1 cellular context compared by ENCODE assay signal in the genomic region with DNA sequence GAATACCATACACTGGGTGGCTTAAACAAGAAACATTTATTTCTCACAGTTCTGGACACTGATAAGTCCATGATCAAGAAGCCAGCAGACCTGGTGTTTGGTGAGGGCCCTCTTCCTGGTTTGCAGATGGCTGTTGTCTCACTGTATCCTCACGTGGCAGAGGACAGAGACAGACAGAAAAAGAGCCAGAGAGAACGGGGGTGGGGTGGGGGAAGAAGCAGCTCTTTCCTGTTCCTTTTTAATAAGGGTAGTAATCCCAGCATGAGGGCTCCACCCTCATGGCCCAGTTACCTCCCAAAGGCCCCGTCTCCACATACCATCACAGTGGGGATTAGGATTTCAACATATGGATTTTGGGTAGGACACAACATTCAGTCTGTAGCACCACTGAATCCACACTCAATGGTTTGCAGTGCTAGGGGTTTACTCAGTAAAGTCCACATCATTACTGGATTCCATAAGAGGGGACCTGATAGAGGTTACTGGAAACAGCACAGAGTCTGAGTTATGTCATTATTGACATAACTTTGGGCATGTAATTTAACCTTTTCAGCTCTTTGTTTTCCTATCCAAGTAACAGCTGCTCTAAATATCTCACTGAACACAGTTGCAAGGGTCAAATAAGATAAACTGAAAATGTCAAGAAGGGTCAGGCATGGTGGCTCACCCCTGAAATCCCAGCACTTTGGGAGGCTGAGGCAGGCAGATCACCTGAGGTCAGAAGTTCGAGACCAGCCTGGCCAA.
TF ChIP-seq lines count a peak whose summit lies in the region.

No MANE protein-coding gene starts in this region.

TF ChIP-seq in HepG2, 621 proteins besides CTCF, POLR2A, EP300 and RAD21 (continued from another document and continues in another):
- TF ChIP-seq, protein P1, sequence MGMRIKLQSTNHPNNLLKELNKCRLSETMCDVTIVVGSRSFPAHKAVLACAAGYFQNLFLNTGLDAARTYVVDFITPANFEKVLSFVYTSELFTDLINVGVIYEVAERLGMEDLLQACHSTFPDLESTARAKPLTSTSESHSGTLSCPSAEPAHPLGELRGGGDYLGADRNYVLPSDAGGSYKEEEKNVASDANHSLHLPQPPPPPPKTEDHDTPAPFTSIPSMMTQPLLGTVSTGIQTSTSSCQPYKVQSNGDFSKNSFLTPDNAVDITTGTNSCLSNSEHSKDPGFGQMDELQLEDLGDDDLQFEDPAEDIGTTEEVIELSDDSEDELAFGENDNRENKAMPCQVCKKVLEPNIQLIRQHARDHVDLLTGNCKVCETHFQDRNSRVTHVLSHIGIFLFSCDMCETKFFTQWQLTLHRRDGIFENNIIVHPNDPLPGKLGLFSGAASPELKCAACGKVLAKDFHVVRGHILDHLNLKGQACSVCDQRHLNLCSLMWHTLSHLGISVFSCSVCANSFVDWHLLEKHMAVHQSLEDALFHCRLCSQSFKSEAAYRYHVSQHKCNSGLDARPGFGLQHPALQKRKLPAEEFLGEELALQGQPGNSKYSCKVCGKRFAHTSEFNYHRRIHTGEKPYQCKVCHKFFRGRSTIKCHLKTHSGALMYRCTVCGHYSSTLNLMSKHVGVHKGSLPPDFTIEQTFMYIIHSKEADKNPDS (CRISPR knock-in tag; IDR thresholded peaks at IDR 0.05), result peak; percentile 82
- TF ChIP-seq, protein P2, sequence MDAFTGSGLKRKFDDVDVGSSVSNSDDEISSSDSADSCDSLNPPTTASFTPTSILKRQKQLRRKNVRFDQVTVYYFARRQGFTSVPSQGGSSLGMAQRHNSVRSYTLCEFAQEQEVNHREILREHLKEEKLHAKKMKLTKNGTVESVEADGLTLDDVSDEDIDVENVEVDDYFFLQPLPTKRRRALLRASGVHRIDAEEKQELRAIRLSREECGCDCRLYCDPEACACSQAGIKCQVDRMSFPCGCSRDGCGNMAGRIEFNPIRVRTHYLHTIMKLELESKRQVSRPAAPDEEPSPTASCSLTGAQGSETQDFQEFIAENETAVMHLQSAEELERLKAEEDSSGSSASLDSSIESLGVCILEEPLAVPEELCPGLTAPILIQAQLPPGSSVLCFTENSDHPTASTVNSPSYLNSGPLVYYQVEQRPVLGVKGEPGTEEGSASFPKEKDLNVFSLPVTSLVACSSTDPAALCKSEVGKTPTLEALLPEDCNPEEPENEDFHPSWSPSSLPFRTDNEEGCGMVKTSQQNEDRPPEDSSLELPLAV (CRISPR knock-in tag; conservative IDR thresholded peaks at IDR 0.05; ENCODE audit: low read depth), result no peak
- no peak for TF ChIP-seq ZNF230 (CRISPR knock-in tag; IDR thresholded peaks at IDR 0.05)
- no peak for TF ChIP-seq ARNTL (CRISPR knock-in tag; IDR thresholded peaks at IDR 0.05)
- no peak for TF ChIP-seq ZNF781 (CRISPR knock-in tag; IDR thresholded peaks at IDR 0.05; ENCODE audit: borderline replicate concordance, not compliant biosample characterization)
- TF ChIP-seq SRSF4 (IDR thresholded peaks at IDR 0.05; ENCODE audit: low read depth, low read length, poor library complexity, severe bottlenecking), result no peak
- TF ChIP-seq ZNF607 (CRISPR knock-in tag; IDR thresholded peaks at IDR 0.05; ENCODE audit: borderline replicate concordance), result no peak
- no peak for TF ChIP-seq KLF11 (CRISPR knock-in tag; IDR thresholded peaks at IDR 0.05)
- TF ChIP-seq RXRB (CRISPR knock-in tag; IDR thresholded peaks at IDR 0.05; ENCODE audit: borderline replicate concordance), result peak; percentile 91
- no peak for TF ChIP-seq ZNF891 (CRISPR knock-in tag; IDR thresholded peaks at IDR 0.05)
- TF ChIP-seq TBX2 (CRISPR knock-in tag; IDR thresholded peaks at IDR 0.05; ENCODE audit: borderline replicate concordance), result peak; percentile 87
- TF ChIP-seq KDM1A (CRISPR knock-in tag; IDR thresholded peaks at IDR 0.05), result peak; percentile 70
- TF ChIP-seq SP2 (CRISPR knock-in tag; IDR thresholded peaks at IDR 0.05), result no peak
- TF ChIP-seq NFATC3 (CRISPR knock-in tag; IDR thresholded peaks at IDR 0.05), result no peak
- TF ChIP-seq ZNF7 (CRISPR knock-in tag; IDR thresholded peaks at IDR 0.05), result no peak
- 0 out of 2 replicates have a peak, but pooled peaks have one; percentile 49 for TF ChIP-seq ZNF615 (CRISPR knock-in tag; IDR thresholded peaks at IDR 0.05; ENCODE audit: borderline replicate concordance)
- TF ChIP-seq ZNF510 (CRISPR knock-in tag; IDR thresholded peaks at IDR 0.05; ENCODE audit: low read depth), result no peak
- TF ChIP-seq, protein P3, sequence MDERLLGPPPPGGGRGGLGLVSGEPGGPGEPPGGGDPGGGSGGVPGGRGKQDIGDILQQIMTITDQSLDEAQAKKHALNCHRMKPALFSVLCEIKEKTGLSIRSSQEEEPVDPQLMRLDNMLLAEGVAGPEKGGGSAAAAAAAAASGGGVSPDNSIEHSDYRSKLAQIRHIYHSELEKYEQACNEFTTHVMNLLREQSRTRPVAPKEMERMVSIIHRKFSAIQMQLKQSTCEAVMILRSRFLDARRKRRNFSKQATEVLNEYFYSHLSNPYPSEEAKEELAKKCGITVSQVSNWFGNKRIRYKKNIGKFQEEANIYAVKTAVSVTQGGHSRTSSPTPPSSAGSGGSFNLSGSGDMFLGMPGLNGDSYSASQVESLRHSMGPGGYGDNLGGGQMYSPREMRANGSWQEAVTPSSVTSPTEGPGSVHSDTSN (CRISPR knock-in tag; IDR thresholded peaks at IDR 0.05), result no peak
- TF ChIP-seq ZNF670 (CRISPR knock-in tag; IDR thresholded peaks at IDR 0.05; ENCODE audit: borderline replicate concordance), result no peak
- TF ChIP-seq U2AF2 (IDR thresholded peaks at IDR 0.05; ENCODE audit: low read depth, low read length), result no peak
- no peak for TF ChIP-seq MXI1 (IDR thresholded peaks at IDR 0.05; ENCODE audit: borderline replicate concordance, low read depth, low read length)
- TF ChIP-seq, protein P4, sequence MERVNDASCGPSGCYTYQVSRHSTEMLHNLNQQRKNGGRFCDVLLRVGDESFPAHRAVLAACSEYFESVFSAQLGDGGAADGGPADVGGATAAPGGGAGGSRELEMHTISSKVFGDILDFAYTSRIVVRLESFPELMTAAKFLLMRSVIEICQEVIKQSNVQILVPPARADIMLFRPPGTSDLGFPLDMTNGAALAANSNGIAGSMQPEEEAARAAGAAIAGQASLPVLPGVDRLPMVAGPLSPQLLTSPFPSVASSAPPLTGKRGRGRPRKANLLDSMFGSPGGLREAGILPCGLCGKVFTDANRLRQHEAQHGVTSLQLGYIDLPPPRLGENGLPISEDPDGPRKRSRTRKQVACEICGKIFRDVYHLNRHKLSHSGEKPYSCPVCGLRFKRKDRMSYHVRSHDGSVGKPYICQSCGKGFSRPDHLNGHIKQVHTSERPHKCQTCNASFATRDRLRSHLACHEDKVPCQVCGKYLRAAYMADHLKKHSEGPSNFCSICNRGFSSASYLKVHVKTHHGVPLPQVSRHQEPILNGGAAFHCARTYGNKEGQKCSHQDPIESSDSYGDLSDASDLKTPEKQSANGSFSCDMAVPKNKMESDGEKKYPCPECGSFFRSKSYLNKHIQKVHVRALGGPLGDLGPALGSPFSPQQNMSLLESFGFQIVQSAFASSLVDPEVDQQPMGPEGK (CRISPR knock-in tag; IDR thresholded peaks at IDR 0.05), result no peak; the same call in 1 of the 2 replicates
- TF ChIP-seq, protein P5, sequence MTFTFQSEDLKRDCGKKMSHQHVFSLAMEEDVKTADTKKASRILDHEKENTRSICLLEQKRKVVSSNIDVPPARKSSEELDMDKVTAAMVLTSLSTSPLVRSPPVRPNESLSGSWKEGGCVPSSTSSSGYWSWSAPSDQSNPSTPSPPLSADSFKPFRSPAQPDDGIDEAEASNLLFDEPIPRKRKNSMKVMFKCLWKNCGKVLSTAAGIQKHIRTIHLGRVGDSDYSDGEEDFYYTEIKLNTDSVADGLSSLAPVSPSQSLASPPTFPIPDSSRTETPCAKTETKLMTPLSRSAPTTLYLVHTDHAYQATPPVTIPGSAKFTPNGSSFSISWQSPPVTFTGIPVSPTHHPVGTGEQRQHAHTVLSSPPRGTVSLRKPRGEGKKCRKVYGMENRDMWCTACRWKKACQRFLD (CRISPR knock-in tag; IDR thresholded peaks at IDR 0.05; ENCODE audit: borderline replicate concordance), result no peak
- TF ChIP-seq, protein P6, sequence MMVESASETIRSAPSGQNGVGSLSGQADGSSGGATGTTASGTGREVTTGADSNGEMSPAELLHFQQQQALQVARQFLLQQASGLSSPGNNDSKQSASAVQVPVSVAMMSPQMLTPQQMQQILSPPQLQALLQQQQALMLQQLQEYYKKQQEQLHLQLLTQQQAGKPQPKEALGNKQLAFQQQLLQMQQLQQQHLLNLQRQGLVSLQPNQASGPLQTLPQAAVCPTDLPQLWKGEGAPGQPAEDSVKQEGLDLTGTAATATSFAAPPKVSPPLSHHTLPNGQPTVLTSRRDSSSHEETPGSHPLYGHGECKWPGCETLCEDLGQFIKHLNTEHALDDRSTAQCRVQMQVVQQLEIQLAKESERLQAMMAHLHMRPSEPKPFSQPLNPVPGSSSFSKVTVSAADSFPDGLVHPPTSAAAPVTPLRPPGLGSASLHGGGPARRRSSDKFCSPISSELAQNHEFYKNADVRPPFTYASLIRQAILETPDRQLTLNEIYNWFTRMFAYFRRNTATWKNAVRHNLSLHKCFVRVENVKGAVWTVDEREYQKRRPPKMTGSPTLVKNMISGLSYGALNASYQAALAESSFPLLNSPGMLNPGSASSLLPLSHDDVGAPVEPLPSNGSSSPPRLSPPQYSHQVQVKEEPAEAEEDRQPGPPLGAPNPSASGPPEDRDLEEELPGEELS (CRISPR knock-in tag; IDR thresholded peaks at IDR 0.05), result peak; percentile 68
- no peak for TF ChIP-seq SPEN (CRISPR knock-in tag; IDR thresholded peaks at IDR 0.05; ENCODE audit: low read depth)
- TF ChIP-seq ZNF530 (CRISPR knock-in tag; IDR thresholded peaks at IDR 0.05; ENCODE audit: low read depth), result no peak
- no peak for TF ChIP-seq MED8 (CRISPR knock-in tag; IDR thresholded peaks at IDR 0.05; ENCODE audit: insufficient replicate concordance)
- TF ChIP-seq, protein P7, sequence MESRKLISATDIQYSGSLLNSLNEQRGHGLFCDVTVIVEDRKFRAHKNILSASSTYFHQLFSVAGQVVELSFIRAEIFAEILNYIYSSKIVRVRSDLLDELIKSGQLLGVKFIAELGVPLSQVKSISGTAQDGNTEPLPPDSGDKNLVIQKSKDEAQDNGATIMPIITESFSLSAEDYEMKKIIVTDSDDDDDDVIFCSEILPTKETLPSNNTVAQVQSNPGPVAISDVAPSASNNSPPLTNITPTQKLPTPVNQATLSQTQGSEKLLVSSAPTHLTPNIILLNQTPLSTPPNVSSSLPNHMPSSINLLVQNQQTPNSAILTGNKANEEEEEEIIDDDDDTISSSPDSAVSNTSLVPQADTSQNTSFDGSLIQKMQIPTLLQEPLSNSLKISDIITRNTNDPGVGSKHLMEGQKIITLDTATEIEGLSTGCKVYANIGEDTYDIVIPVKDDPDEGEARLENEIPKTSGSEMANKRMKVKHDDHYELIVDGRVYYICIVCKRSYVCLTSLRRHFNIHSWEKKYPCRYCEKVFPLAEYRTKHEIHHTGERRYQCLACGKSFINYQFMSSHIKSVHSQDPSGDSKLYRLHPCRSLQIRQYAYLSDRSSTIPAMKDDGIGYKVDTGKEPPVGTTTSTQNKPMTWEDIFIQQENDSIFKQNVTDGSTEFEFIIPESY (CRISPR knock-in tag; IDR thresholded peaks at IDR 0.05), result no peak
- TF ChIP-seq, protein P8, sequence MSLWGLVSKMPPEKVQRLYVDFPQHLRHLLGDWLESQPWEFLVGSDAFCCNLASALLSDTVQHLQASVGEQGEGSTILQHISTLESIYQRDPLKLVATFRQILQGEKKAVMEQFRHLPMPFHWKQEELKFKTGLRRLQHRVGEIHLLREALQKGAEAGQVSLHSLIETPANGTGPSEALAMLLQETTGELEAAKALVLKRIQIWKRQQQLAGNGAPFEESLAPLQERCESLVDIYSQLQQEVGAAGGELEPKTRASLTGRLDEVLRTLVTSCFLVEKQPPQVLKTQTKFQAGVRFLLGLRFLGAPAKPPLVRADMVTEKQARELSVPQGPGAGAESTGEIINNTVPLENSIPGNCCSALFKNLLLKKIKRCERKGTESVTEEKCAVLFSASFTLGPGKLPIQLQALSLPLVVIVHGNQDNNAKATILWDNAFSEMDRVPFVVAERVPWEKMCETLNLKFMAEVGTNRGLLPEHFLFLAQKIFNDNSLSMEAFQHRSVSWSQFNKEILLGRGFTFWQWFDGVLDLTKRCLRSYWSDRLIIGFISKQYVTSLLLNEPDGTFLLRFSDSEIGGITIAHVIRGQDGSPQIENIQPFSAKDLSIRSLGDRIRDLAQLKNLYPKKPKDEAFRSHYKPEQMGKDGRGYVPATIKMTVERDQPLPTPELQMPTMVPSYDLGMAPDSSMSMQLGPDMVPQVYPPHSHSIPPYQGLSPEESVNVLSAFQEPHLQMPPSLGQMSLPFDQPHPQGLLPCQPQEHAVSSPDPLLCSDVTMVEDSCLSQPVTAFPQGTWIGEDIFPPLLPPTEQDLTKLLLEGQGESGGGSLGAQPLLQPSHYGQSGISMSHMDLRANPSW (CRISPR knock-in tag; IDR thresholded peaks at IDR 0.05; ENCODE audit: borderline replicate concordance), result no peak
- TF ChIP-seq MBNL3 (CRISPR knock-in tag; conservative IDR thresholded peaks at IDR 0.05), result no peak
- no peak for TF ChIP-seq AGO2 (optimal IDR thresholded peaks at IDR 0.05; ENCODE audit: low read depth, low read length)
- no peak for TF ChIP-seq ISX (CRISPR knock-in tag; conservative IDR thresholded peaks at IDR 0.05)
- no peak for TF ChIP-seq ZNF225 (CRISPR knock-in tag; IDR thresholded peaks at IDR 0.05)
- TF ChIP-seq MLLT10 (CRISPR knock-in tag; IDR thresholded peaks at IDR 0.05), result no peak
- no peak for TF ChIP-seq POLR2AphosphoS5 (IDR thresholded peaks at IDR 0.05; ENCODE audit: low read depth, low read length)
- no peak for TF ChIP-seq BHLHE40 (IDR thresholded peaks at IDR 0.05; ENCODE audit: low read length)
- TF ChIP-seq, protein P9, sequence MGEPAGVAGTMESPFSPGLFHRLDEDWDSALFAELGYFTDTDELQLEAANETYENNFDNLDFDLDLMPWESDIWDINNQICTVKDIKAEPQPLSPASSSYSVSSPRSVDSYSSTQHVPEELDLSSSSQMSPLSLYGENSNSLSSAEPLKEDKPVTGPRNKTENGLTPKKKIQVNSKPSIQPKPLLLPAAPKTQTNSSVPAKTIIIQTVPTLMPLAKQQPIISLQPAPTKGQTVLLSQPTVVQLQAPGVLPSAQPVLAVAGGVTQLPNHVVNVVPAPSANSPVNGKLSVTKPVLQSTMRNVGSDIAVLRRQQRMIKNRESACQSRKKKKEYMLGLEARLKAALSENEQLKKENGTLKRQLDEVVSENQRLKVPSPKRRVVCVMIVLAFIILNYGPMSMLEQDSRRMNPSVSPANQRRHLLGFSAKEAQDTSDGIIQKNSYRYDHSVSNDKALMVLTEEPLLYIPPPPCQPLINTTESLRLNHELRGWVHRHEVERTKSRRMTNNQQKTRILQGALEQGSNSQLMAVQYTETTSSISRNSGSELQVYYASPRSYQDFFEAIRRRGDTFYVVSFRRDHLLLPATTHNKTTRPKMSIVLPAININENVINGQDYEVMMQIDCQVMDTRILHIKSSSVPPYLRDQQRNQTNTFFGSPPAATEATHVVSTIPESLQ (CRISPR knock-in tag; conservative IDR thresholded peaks at IDR 0.05), result no peak
- no peak for TF ChIP-seq SMC3 (IDR thresholded peaks at IDR 0.05; ENCODE audit: low read length)
- peak; percentile 93 for TF ChIP-seq RCOR2 (CRISPR knock-in tag; IDR thresholded peaks at IDR 0.05)
